ENCODE assay signal across 8 cellular contexts in the genomic region with DNA sequence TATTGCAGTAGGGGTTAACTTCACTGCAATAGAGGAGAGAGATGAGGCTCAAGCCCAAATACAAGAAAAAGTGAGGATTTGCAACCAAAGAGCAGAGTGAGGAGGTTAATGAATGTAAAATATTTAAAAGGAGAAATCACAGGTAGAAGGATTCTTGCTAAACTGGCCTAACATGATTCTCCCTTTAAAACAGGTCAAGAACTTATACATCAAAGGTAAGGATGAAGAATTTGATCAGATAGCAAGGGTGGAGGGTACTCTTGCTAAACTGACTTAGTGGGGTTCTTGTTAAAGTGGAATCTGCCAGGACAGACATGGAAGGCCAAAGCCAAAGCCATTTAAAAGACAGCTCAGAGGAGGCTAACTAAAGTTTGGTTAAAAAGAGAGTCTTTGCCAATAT.
"Had no signal": no experiment of that assay in that cellular context is flagged by ENCODE, and none has a peak within 500 bp of the region (broad histone marks: within the 10 kb centered on the region; RNA-seq: fewer than 3 reads in every experiment).

No MANE protein-coding gene starts in this region.

- FAIRE-seq: H54, HepG2 had no signal

- H3K9ac ChIP-seq: GM23248 had no signal

- H2AFZ ChIP-seq: GM23248 had no signal

- H3K4me3 ChIP-seq: GM23248 had no signal

- ATAC-seq: HepG2 had no signal

- DNase-seq: GM23248, GOT3, H9, HCEC 1CT, KBM-7 had no signal

- H3K27ac ChIP-seq: GM23248, HL-60 had no signal
